ENCODE assay signal across 15 cellular contexts in the genomic region with DNA sequence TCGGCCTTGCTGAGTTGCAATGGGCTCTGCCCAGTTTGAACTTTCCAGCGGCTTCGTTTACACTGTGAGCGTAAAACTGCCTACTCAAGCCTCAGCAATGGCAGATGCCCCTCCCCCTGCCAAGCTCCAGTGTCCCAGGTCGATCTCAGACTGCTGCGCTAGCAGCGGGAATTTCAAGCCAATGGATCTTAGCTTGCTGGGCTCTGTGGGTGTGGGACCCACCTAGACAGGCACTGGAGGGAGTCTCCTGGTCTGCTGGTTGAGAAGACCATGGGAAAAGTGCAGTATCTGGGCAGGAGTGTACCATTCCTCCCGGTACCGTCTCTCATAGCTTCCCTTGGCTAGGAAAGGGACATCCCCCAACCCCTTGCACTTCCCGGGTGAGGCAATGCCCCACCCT.
"Had no signal": no experiment of that assay in that cellular context is flagged by ENCODE, and none has a peak within 500 bp of the region (broad histone marks: within the 10 kb centered on the region; RNA-seq: fewer than 3 reads in every experiment).

No MANE protein-coding gene starts in this region.

- H3K4me1 Mint-ChIP-seq: activated T-helper 17 cell treated with anti-CD3 and anti-CD28 coated beads, Interleukin-2, amount 50 U/mL, for 72 hours; neural crest cell; stimulated activated effector memory CD8-positive, alpha-beta T cell treated with anti-CD3 and anti-CD28 coated beads, Interleukin-12 subunit alpha, Interleukin-12 subunit beta, amount 100 ng/mL, for 72 hours had no signal

- ATAC-seq: activated CD8-positive, alpha-beta T cell treated with anti-CD3 and anti-CD28 coated beads, Interleukin-2, amount 10 ng/mL, durations not matched to agents 7 days and 5 days; activated T-helper 17 cell treated with anti-CD3 and anti-CD28 coated beads, Interleukin-2, amount 50 U/mL, for 72 hours; esophagus mucosa; stimulated activated effector memory CD8-positive, alpha-beta T cell treated with anti-CD3 and anti-CD28 coated beads, Interleukin-12 subunit alpha, Interleukin-12 subunit beta, amount 100 ng/mL, for 72 hours had no signal

- H3K4me3 Mint-ChIP-seq: activated CD8-positive, alpha-beta T cell treated with anti-CD3 and anti-CD28 coated beads, Interleukin-2, amount 10 ng/mL, durations not matched to agents 7 days and 5 days; activated naive CD4-positive, alpha-beta T cell treated with anti-CD3 and anti-CD28 coated beads for 36 hours; activated T-helper 17 cell treated with anti-CD3 and anti-CD28 coated beads, Interleukin-2, amount 50 U/mL, for 72 hours; neural crest cell; stimulated activated effector memory CD8-positive, alpha-beta T cell treated with anti-CD3 and anti-CD28 coated beads, Interleukin-12 subunit alpha, Interleukin-12 subunit beta, amount 100 ng/mL, for 72 hours had no signal

- H3K36me3 ChIP-seq: ovary, tibial nerve, WERI-Rb-1 had no signal

- H3K4me1 ChIP-seq: tibial nerve had no signal

- H3K27me3 ChIP-seq: ovary, tibial nerve had no signal

- H3K27ac ChIP-seq: dorsolateral prefrontal cortex, ovary, skin epidermis, tibial nerve, WERI-Rb-1 had no signal

- H3K27ac Mint-ChIP-seq: activated CD8-positive, alpha-beta T cell treated with anti-CD3 and anti-CD28 coated beads, Interleukin-2, amount 10 ng/mL, durations not matched to agents 7 days and 5 days; activated naive CD4-positive, alpha-beta T cell treated with anti-CD3 and anti-CD28 coated beads for 36 hours; activated T-helper 17 cell treated with anti-CD3 and anti-CD28 coated beads, Interleukin-2, amount 50 U/mL, for 72 hours; stimulated activated effector memory CD8-positive, alpha-beta T cell treated with anti-CD3 and anti-CD28 coated beads, Interleukin-12 subunit alpha, Interleukin-12 subunit beta, amount 100 ng/mL, for 72 hours had no signal

- H3K36me3 Mint-ChIP-seq: stimulated activated effector memory CD8-positive, alpha-beta T cell treated with anti-CD3 and anti-CD28 coated beads, Interleukin-12 subunit alpha, Interleukin-12 subunit beta, amount 100 ng/mL, for 72 hours had no signal

- H3K4me3 ChIP-seq: dorsolateral prefrontal cortex, ovary, skin epidermis, tibial nerve had no signal

- DNase-seq: activated CD4-positive, alpha-beta T cell treated with anti-CD3 and anti-CD28 coated beads for 4 hours; activated CD8-positive, alpha-beta memory T cell treated with anti-CD3 and anti-CD28 coated beads, Interleukin-2, amount 50 U/mL, for 48 hours; activated CD8-positive, alpha-beta T cell treated with anti-CD3 and anti-CD28 coated beads, Interleukin-2, amount 10 ng/mL, durations not matched to agents 7 days and 5 days; activated naive CD4-positive, alpha-beta T cell treated with anti-CD3 and anti-CD28 coated beads for 36 hours; dorsolateral prefrontal cortex; glutamatergic neuron; ovary; T-helper 1 cell; WERI-Rb-1 had no signal

- H3K9me3 ChIP-seq: ovary had no signal
